Comparison of ENCODE assay signal across 17 cellular contexts in the genomic region with DNA sequence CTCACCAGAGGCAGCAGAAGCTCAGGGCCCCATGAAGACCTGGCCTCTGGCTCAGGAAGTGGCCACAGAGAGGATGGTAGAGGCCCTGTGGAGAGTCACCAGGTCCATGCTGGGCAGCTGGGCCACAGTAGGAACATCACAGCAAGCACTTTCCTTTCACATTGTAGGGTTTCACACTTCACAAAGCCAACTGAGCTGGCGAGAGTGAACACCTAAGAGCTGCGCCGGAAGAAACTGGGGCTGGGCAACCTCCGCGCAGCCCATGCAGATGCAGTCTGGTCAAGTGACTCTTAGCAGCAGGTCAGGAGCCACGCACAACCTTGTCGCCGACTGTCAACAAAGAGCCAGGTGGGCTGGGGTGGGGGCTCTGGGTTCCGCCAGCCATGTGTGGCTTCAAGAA. TPM values are rescaled to one million over a fixed set of nuclear protein-coding genes. Genes with fewer than 3 reads are reported as not detected.
DNase-seq lines count a peak whose midpoint lies in the region; ATAC-seq and TF ChIP-seq lines count a peak whose summit lies in the region.
"Had no signal": no experiment of that assay in that cellular context is flagged by ENCODE, and none has a peak within 500 bp of the region (broad histone marks: within the 10 kb centered on the region; RNA-seq: fewer than 3 reads in every experiment).

No MANE protein-coding gene starts in this region.

- no peak overlapping the region for H3K9ac ChIP-seq in PC-3 (ENCODE audit: low read length)

- H3K9me3 ChIP-seq in PC-3 (ENCODE audit: low read length) = no peaks in the 10 kb centered on the region
- H3K9me3 ChIP-seq: HAP-1 had no signal

- TF ChIP-seq CTCF in PC-3 (conservative IDR thresholded peaks at IDR 0.05; ENCODE audit: low read depth, low read length) = no peak

- no peak overlapping the region for H3K4me3 ChIP-seq in PC-3 (ENCODE audit: low read length)
- H3K4me3 ChIP-seq: HAP-1, K562 had no signal

- H3F3A ChIP-seq in PC-3 (ENCODE audit: low read length, unreplicated experiment) = no peaks in the 10 kb centered on the region

- in situ Hi-C loops in G401 (cut with HindIII; ENCODE audit: low sequenced_read_pairs) = no loop called here

- TSS peak; percentile 14 for BruUV-seq in PC-3 (replicated peaks; lab: Mats Ljungman, UMichigan)

- H3K9me2 ChIP-seq in PC-3 (replicated peaks; ENCODE audit: low read length) = no peaks in the 10 kb centered on the region

- no peaks in the 10 kb centered on the region for H4K20me1 ChIP-seq in PC-3 (ENCODE audit: low read length)

- no peak overlapping the region for H3K4me2 ChIP-seq in PC-3 (ENCODE audit: low read length)

- no peaks in the 10 kb centered on the region for H3K79me2 ChIP-seq in PC-3 (ENCODE audit: low read length)

- DNase-seq in Right ventricle myocardium inferior (ENCODE audit: missing footprints) = no peak
- DNase-seq in Right ventricle myocardium superior = no peak
- no peak for DNase-seq in PC-3
- peak; percentile 3 for DNase-seq in iPS-NIHi11 (ENCODE audit: low spot score)
- DNase-seq in G401 (ENCODE audit: low spot score) = no peak
- DNase-seq: C1 segment of cervical spinal cord, DMS53, NCI-H1048, NCI-H2107, NCI-H226, NCI-H526 treated with DMSO at 0.1 percent for 48 hours, OCI-M1 had no signal

- no peak overlapping the region for H3K27ac ChIP-seq in PC-3 (ENCODE audit: low read length)
- H3K27ac ChIP-seq: HL-60 had no signal

- no peak overlapping the region for H2AFZ ChIP-seq in PC-3 (ENCODE audit: low read length)

- H3K4me1 ChIP-seq in PC-3 (ENCODE audit: insufficient read depth, low read length) = no peaks in the 10 kb centered on the region
- H3K4me1 ChIP-seq: HAP-1 had no signal

- H3K27me3 ChIP-seq in PC-3 (ENCODE audit: low read length) = no peaks in the 10 kb centered on the region

- CTCF ChIA-PET in PC-3 (lab: Charles Lee) = no interaction called here

- ATAC-seq in Right ventricle myocardium inferior (peak; percentile 15), Right ventricle myocardium superior (ENCODE audit: poor library complexity) (no peak), PC-3 (no peak), GM19324 (IDR thresholded peaks at IDR 0.05; ENCODE audit: low FRiP score, unreplicated experiment) (no peak), HG03095 (IDR thresholded peaks at IDR 0.05; ENCODE audit: unreplicated experiment) (no peak)
- ATAC-seq: K562 had no signal

- intact Hi-C loops in Right ventricle myocardium inferior (cut with DNase I) = no loop called here
- intact Hi-C loops in Right ventricle myocardium superior (cut with DNase I) = no loop called here
- intact Hi-C loops in PC-3 (cut with micrococcal nuclease) = no loop called here

- POLR2A ChIA-PET in PC-3 (lab: Charles Lee; ENCODE audit: unreplicated experiment) = interaction anchor here (0.5 kb wide), 1 partner anchor 15 kb away, joined by 4 read pairs; no protein-coding TSS in a partner anchor

- peaks cover 5% of the 10 kb centered on the region; the same call in 1 of the 2 replicates for H3K36me3 ChIP-seq in PC-3 (ENCODE audit: low read depth, low read length)
- H3K36me3 ChIP-seq: HAP-1 had no signal

RNA-seq across cellular contexts. Expression of gene SHISA5, which starts 15.3 kb away (rescaled TPM):
- 57.3 TPM for total RNA-seq in Right ventricle myocardium inferior
- 47.9 TPM for total RNA-seq in Right ventricle myocardium superior
- 159 and 164 TPM in 2 replicates for total RNA-seq in PC-3 (2014; rRNA removed)
- total RNA-seq in G401 (2014; rRNA removed; shearing (Covaris generic)) = 115 and 124 TPM in 2 replicates

RNA-seq across cellular contexts. Expression of gene PFKFB4, which starts 37.4 kb away (rescaled TPM):
- total RNA-seq in Right ventricle myocardium inferior (2.4 TPM), Right ventricle myocardium superior (1.1 TPM), PC-3 (2014; rRNA removed) (33.5 and 35.2 TPM in 2 replicates)
- 9.7 and 18.8 TPM in 2 replicates for total RNA-seq in G401 (2014; rRNA removed; shearing (Covaris generic))

RNA-seq across cellular contexts. Expression of gene UCN2, which starts 44.3 kb away (rescaled TPM):
- not detected for total RNA-seq in Right ventricle myocardium inferior
- not detected for total RNA-seq in Right ventricle myocardium superior
- total RNA-seq in PC-3 (2014; rRNA removed) = 0.81 and 0.91 TPM in 2 replicates
- not detected in 2 replicates for total RNA-seq in G401 (2014; rRNA removed; shearing (Covaris generic))
